25 cellular contexts compared by ENCODE assay signal in the genomic region with DNA sequence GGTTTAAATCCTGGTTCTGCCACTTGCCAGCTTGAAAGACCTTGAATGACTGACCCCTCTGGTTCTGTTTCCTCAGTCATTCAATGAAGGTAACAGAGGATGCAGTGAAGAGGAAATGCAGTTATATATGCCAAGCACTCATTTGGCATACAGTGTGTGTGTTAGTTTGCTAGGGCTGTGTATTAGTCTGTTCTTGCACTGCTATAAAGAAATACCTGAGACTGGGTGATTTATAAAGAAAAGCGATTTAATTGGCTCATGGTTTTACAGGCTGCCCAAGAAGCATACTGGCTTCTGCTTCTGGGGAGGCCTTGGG.
"Had no signal": no experiment of that assay in that cellular context is flagged by ENCODE, and none has a peak within 500 bp of the region (broad histone marks: within the 10 kb centered on the region; RNA-seq: fewer than 3 reads in every experiment).

No MANE protein-coding gene starts in this region.

- ATAC-seq: activated naive CD4-positive, alpha-beta T cell treated with anti-CD3 and anti-CD28 coated beads, Interleukin-2, amount 50 U/mL, for 72 hours; activated T-cell treated with anti-CD3 and anti-CD28 coated beads, Interleukin-2, amount 50 U/mL, for 72 hours; foreskin keratinocyte; gastroesophageal sphincter; heart right ventricle had no signal

- H3K9me3 Mint-ChIP-seq: activated CD4-positive, alpha-beta memory T cell treated with anti-CD3 and anti-CD28 coated beads for 36 hours; activated CD4-positive, alpha-beta T cell treated with anti-CD3 and anti-CD28 coated beads, Interleukin-2, amount 10 ng/mL, durations not matched to agents 24 days and 14 days; activated naive CD4-positive, alpha-beta T cell treated with anti-CD3 and anti-CD28 coated beads, Interleukin-2, amount 10 ng/mL, durations not matched to agents 7 days and 5 days; activated naive CD4-positive, alpha-beta T cell treated with anti-CD3 and anti-CD28 coated beads, Interleukin-2, amount 50 U/mL, for 72 hours; activated naive CD8-positive, alpha-beta T cell treated with anti-CD3 and anti-CD28 coated beads, Interleukin-2, amount 10 ng/mL, durations not matched to agents 7 days and 5 days; activated T-cell treated with anti-CD3 and anti-CD28 coated beads, Interleukin-2, amount 50 U/mL, for 24 hours; activated T-cell treated with anti-CD3 and anti-CD28 coated beads, Interleukin-2, amount 50 U/mL, for 72 hours; effector memory CD8-positive, alpha-beta T cell had no signal

- H3K27ac Mint-ChIP-seq: activated CD4-positive, alpha-beta memory T cell treated with anti-CD3 and anti-CD28 coated beads for 36 hours; activated CD4-positive, alpha-beta T cell treated with anti-CD3 and anti-CD28 coated beads for 36 hours; activated CD4-positive, alpha-beta T cell treated with anti-CD3 and anti-CD28 coated beads, Interleukin-2, amount 10 ng/mL, durations not matched to agents 24 days and 14 days; activated naive CD4-positive, alpha-beta T cell treated with anti-CD3 and anti-CD28 coated beads, Interleukin-2, amount 50 U/mL, for 72 hours; activated naive CD8-positive, alpha-beta T cell treated with anti-CD3 and anti-CD28 coated beads, Interleukin-2, amount 10 ng/mL, durations not matched to agents 7 days and 5 days; activated T-cell treated with anti-CD3 and anti-CD28 coated beads, Interleukin-2, amount 50 U/mL, for 24 hours; activated T-cell treated with anti-CD3 and anti-CD28 coated beads, Interleukin-2, amount 50 U/mL, for 72 hours had no signal

- H3K27ac ChIP-seq: brain microvascular endothelial cell, esophagus muscularis mucosa, foreskin keratinocyte, gastroesophageal sphincter, heart right ventricle had no signal

- DNase-seq: activated CD4-positive, alpha-beta memory T cell treated with anti-CD3 and anti-CD28 coated beads for 36 hours; activated CD4-positive, alpha-beta T cell treated with anti-CD3 and anti-CD28 coated beads for 36 hours; activated CD4-positive, alpha-beta T cell treated with anti-CD3 and anti-CD28 coated beads, Interleukin-2, amount 10 ng/mL, durations not matched to agents 24 days and 14 days; activated CD4-positive, CD25-positive, alpha-beta regulatory T cell; activated CD4-positive, CD25-positive, alpha-beta regulatory T cell treated with anti-CD3 and anti-CD28 coated beads, Interleukin-2, amount 50 U/mL, for 72 hours; activated CD8-positive, alpha-beta memory T cell treated with anti-CD3 and anti-CD28 coated beads, Interleukin-2, amount 50 U/mL, for 48 hours; activated gamma-delta T cell; activated naive CD4-positive, alpha-beta T cell; activated naive CD4-positive, alpha-beta T cell treated with anti-CD3 and anti-CD28 coated beads, Interleukin-2, amount 10 ng/mL, durations not matched to agents 7 days and 5 days; activated naive CD8-positive, alpha-beta T cell treated with anti-CD3 and anti-CD28 coated beads, Interleukin-2, amount 10 ng/mL, durations not matched to agents 7 days and 5 days; activated T-cell treated with anti-CD3 and anti-CD28 coated beads for 4 hours; activated T-cell treated with anti-CD3 and anti-CD28 coated beads, Interleukin-2, amount 50 U/mL, for 24 hours; activated T-cell treated with anti-CD3 and anti-CD28 coated beads, Interleukin-2, amount 50 U/mL, for 72 hours; anterior cingulate cortex; brain microvascular endothelial cell; cortex of kidney; effector CD4-positive, alpha-beta T cell; effector memory CD8-positive, alpha-beta T cell; erythroblast; foreskin keratinocyte; heart right ventricle; T-helper 1 cell had no signal

- H3K4me3 Mint-ChIP-seq: activated CD4-positive, alpha-beta memory T cell treated with anti-CD3 and anti-CD28 coated beads for 36 hours; activated CD4-positive, alpha-beta T cell treated with anti-CD3 and anti-CD28 coated beads for 36 hours; activated CD4-positive, alpha-beta T cell treated with anti-CD3 and anti-CD28 coated beads, Interleukin-2, amount 10 ng/mL, durations not matched to agents 24 days and 14 days; activated naive CD4-positive, alpha-beta T cell treated with anti-CD3 and anti-CD28 coated beads, Interleukin-2, amount 10 ng/mL, durations not matched to agents 7 days and 5 days; activated naive CD8-positive, alpha-beta T cell treated with anti-CD3 and anti-CD28 coated beads, Interleukin-2, amount 10 ng/mL, durations not matched to agents 7 days and 5 days; activated T-cell treated with anti-CD3 and anti-CD28 coated beads, Interleukin-2, amount 50 U/mL, for 24 hours; activated T-cell treated with anti-CD3 and anti-CD28 coated beads, Interleukin-2, amount 50 U/mL, for 72 hours; effector memory CD8-positive, alpha-beta T cell had no signal

- H3K36me3 Mint-ChIP-seq: activated CD4-positive, alpha-beta memory T cell treated with anti-CD3 and anti-CD28 coated beads for 36 hours; activated naive CD4-positive, alpha-beta T cell treated with anti-CD3 and anti-CD28 coated beads, Interleukin-2, amount 50 U/mL, for 72 hours; activated naive CD8-positive, alpha-beta T cell treated with anti-CD3 and anti-CD28 coated beads, Interleukin-2, amount 10 ng/mL, durations not matched to agents 7 days and 5 days had no signal

- H3K9me3 ChIP-seq: esophagus muscularis mucosa, gastroesophageal sphincter, heart right ventricle had no signal

- H3K4me3 ChIP-seq: esophagus muscularis mucosa, gastroesophageal sphincter, heart right ventricle had no signal

- H3K36me3 ChIP-seq: brain microvascular endothelial cell, esophagus muscularis mucosa, gastroesophageal sphincter, heart right ventricle had no signal

- H3K27me3 ChIP-seq: esophagus muscularis mucosa had no signal

- H3K4me1 ChIP-seq: esophagus muscularis mucosa, foreskin keratinocyte, gastroesophageal sphincter had no signal
